Comparison of ENCODE assay signal across 9 cellular contexts in the genomic region with DNA sequence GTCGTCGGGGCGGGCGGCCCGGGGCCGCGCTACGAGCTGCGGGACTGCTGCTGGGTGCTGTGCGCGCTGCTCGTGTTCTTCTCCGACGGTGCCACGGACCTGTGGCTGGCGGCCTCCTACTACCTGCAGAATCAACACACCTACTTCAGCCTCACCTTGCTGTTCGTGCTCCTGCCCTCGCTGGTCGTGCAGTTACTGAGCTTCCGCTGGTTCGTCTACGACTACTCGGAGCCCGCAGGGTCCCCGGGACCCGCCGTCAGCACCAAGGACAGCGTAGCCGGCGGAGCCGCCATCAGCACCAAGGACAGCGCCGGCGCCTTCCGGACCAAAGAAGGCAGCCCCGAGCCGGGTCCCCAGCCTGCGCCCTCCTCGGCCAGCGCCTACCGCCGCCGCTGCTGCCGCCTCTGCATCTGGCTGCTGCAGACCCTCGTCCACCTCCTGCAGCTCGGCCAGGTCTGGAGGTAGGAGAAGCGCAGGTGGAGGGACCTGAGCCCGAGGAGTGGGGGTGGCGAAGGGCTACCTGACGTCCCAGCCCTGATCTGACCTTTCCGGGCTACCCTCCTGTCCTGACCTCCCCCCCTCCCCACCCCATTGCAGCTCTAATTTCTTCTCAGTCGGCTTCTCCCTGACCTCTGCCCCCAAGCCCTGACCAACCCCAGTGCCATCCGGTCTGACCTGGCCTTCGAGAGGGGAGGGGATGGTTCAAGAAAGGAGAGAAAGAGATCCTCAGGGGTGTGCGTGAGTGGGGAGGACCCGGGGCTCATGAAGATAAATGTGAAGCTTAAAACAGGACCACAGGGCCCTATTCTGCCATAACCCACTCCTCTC. TPM values are rescaled to one million over a fixed set of nuclear protein-coding genes. Genes with fewer than 3 reads are reported as not detected.
DNase-seq lines count a peak whose midpoint lies in the region; ATAC-seq, FAIRE-seq and TF ChIP-seq lines count a peak whose summit lies in the region.
"Had no signal": no experiment of that assay in that cellular context is flagged by ENCODE, and none has a peak within 500 bp of the region (broad histone marks: within the 10 kb centered on the region; RNA-seq: fewer than 3 reads in every experiment).

No MANE protein-coding gene starts in this region.

- H3K27ac ChIP-seq in MM.1S (ENCODE audit: low read length): no peak overlapping the region

- H3K4me1 ChIP-seq in MM.1S (ENCODE audit: low read length): no peaks in the 10 kb centered on the region

- no peak overlapping the region for H3K4me3 ChIP-seq in MM.1S (ENCODE audit: low read length)
- H3K4me3 ChIP-seq in choroid plexus epithelial cell (ENCODE audit: low read depth, low read length): peak overlapping the region; percentile 32

- intact Hi-C loops in left colon (cut with DNase I, micrococcal nuclease): no loop called here

- H2AFZ ChIP-seq in MM.1S (ENCODE audit: low read length): no peak overlapping the region

- no peaks in the 10 kb centered on the region for H3F3A ChIP-seq in MM.1S (ENCODE audit: insufficient read depth, low read length)

- no peak for TF ChIP-seq CTCF in MM.1S (IDR thresholded peaks at IDR 0.05; ENCODE audit: low read length)
- TF ChIP-seq CTCF in choroid plexus epithelial cell (conservative IDR thresholded peaks at IDR 0.05; ENCODE audit: low read depth, low read length): no peak

- peaks cover 87% of the 10 kb centered on the region for H3K27me3 ChIP-seq in MM.1S (replicated peaks; ENCODE audit: insufficient read depth, low read length)

- no peak for FAIRE-seq in GM18507 (lab: Jason Lieb, UNC)
- FAIRE-seq: colon had no signal

- no peaks in the 10 kb centered on the region for H3K36me3 Mint-ChIP-seq in activated CD4-positive, alpha-beta T cell treated with anti-CD3 and anti-CD28 coated beads, Interleukin-2, amount 10 ng/mL, durations not matched to agents 7 days and 5 days (ENCODE audit: low read depth)

- peaks cover 5% of the 10 kb centered on the region for H3K4me1 Mint-ChIP-seq in activated CD4-positive, alpha-beta T cell treated with anti-CD3 and anti-CD28 coated beads, Interleukin-2, amount 10 ng/mL, durations not matched to agents 7 days and 5 days

- peak; percentile 81 for ATAC-seq in left colon
- no peak for ATAC-seq in GM18858 (IDR thresholded peaks at IDR 0.05; ENCODE audit: unreplicated experiment)
- ATAC-seq in GM21825 (IDR thresholded peaks at IDR 0.05; ENCODE audit: unreplicated experiment): no peak

- H3K27me3 Mint-ChIP-seq in activated CD4-positive, alpha-beta T cell treated with anti-CD3 and anti-CD28 coated beads, Interleukin-2, amount 10 ng/mL, durations not matched to agents 7 days and 5 days: peaks cover 46% of the 10 kb centered on the region

- peak overlapping the region; percentile 71 for H3K4me3 Mint-ChIP-seq in activated CD4-positive, alpha-beta T cell treated with anti-CD3 and anti-CD28 coated beads, Interleukin-2, amount 10 ng/mL, durations not matched to agents 7 days and 5 days

- H3K4me2 ChIP-seq in MM.1S (ENCODE audit: low read depth, low read length): no peak overlapping the region

- peak; percentile 79 for DNase-seq in GM18507 (ENCODE audit: extremely low spot score, insufficient read length, low read depth)
- DNase-seq in MM.1S: peak; percentile 71
- DNase-seq in activated CD4-positive, alpha-beta T cell treated with anti-CD3 and anti-CD28 coated beads, Interleukin-2, amount 10 ng/mL, durations not matched to agents 7 days and 5 days: peak; percentile 84
- peak; percentile 69 for DNase-seq in choroid plexus epithelial cell (ENCODE audit: low read depth)
- DNase-seq in left colon: peak in 1 of 2 donors; percentile 76
- DNase-seq in stimulated activated CD4-positive, alpha-beta T cell treated with anti-CD3 and anti-CD28 coated beads, Interleukin-2, amount 100 ng/mL, for 4 hours (ENCODE audit: low read depth): peak; percentile 49

- no peak overlapping the region for H3K9ac ChIP-seq in MM.1S (ENCODE audit: low read length)

- POLR2A ChIA-PET in activated CD4-positive, alpha-beta T cell treated with anti-CD3 and anti-CD28 coated beads, Interleukin-2, amount 10 ng/mL, durations not matched to agents 7 days and 5 days (lab: Charles Lee): no interaction called here

- CTCF ChIA-PET in activated CD4-positive, alpha-beta T cell treated with anti-CD3 and anti-CD28 coated beads, Interleukin-2, amount 10 ng/mL, durations not matched to agents 7 days and 5 days (lab: Charles Lee): interaction anchor here (1.1 to 1.9 kb wide), 3 partner anchors 9 to 17 kb away, joined by 3 to 5 read pairs (median 4); a partner anchor contains a TSS

- H3K36me3 ChIP-seq in MM.1S (replicated peaks; ENCODE audit: insufficient read depth, low read length): no peaks in the 10 kb centered on the region

- no peaks in the 10 kb centered on the region for H3K9me3 ChIP-seq in MM.1S (replicated peaks; ENCODE audit: insufficient read depth, low read length)

- H4K20me1 ChIP-seq in MM.1S (ENCODE audit: insufficient read depth, low read length): no peaks in the 10 kb centered on the region

- H3K9me3 Mint-ChIP-seq in activated CD4-positive, alpha-beta T cell treated with anti-CD3 and anti-CD28 coated beads, Interleukin-2, amount 10 ng/mL, durations not matched to agents 7 days and 5 days: no peaks in the 10 kb centered on the region

- H3K27ac Mint-ChIP-seq in activated CD4-positive, alpha-beta T cell treated with anti-CD3 and anti-CD28 coated beads, Interleukin-2, amount 10 ng/mL, durations not matched to agents 7 days and 5 days: no peak overlapping the region

- no peaks in the 10 kb centered on the region for H3K9me2 ChIP-seq in MM.1S (replicated peaks; ENCODE audit: insufficient read depth, low read length)

- H3K79me2 ChIP-seq in MM.1S (ENCODE audit: low read length): no peaks in the 10 kb centered on the region

RNA-seq across cellular contexts. Expression of a gene that starts 0.6 kb away (rescaled TPM):
- under 1 TPM in 1 of 2 experiments, not detected in 1; 0.05 TPM for total RNA-seq in activated CD4-positive, alpha-beta T cell treated with anti-CD3 and anti-CD28 coated beads, Interleukin-2, amount 10 ng/mL, durations not matched to agents 7 days and 5 days
- under 1 TPM; 0.06 to 0.11 TPM for total RNA-seq in left colon

RNA-seq across cellular contexts. Expression of a gene that starts 16.7 kb away (rescaled TPM):
- total RNA-seq in activated CD4-positive, alpha-beta T cell treated with anti-CD3 and anti-CD28 coated beads, Interleukin-2, amount 10 ng/mL, durations not matched to agents 7 days and 5 days: 10 to 100 TPM; 12.9 to 13.9 TPM
- total RNA-seq in left colon: 1 to 10 TPM; 7.3 to 8.0 TPM

RNA-seq across cellular contexts. Expression of a gene that starts 41.7 kb away (rescaled TPM):
- not detected for total RNA-seq in activated CD4-positive, alpha-beta T cell treated with anti-CD3 and anti-CD28 coated beads, Interleukin-2, amount 10 ng/mL, durations not matched to agents 7 days and 5 days
- total RNA-seq in left colon: 1 to 10 TPM; 1.7 to 2.0 TPM
